Comparison of ENCODE assay signal across 18 cellular contexts in genomic region chr22:49291169-49291568, GRCh38.
"Had no signal": no experiment of that assay in that cellular context is flagged by ENCODE, and none has a peak within 500 bp of the region (broad histone marks: within the 10 kb centered on the region; RNA-seq: fewer than 3 reads in every experiment).

No MANE protein-coding gene starts in this region.

- H3K27me3 ChIP-seq: cardiac muscle cell, right lobe of liver, vagina had no signal

- H3K27ac Mint-ChIP-seq: activated naive CD8-positive, alpha-beta T cell treated with anti-CD3 and anti-CD28 coated beads, Interleukin-2, amount 10 ng/mL, durations not matched to agents 7 days and 5 days; stimulated activated effector memory CD8-positive, alpha-beta T cell treated with anti-CD3 and anti-CD28 coated beads, Interleukin-12 subunit alpha, Interleukin-12 subunit beta, amount 100 ng/mL, for 72 hours had no signal

- H3K36me3 ChIP-seq: cardiac muscle cell, right lobe of liver, stomach, vagina had no signal

- ATAC-seq: left lobe of liver; right lobe of liver; stimulated activated effector memory CD8-positive, alpha-beta T cell treated with anti-CD3 and anti-CD28 coated beads, Interleukin-12 subunit alpha, Interleukin-12 subunit beta, amount 100 ng/mL, for 72 hours had no signal

- H3K4me1 ChIP-seq: right lobe of liver, stomach, vagina had no signal

- H3K4me3 ChIP-seq: cardiac muscle cell, right lobe of liver, smooth muscle cell, stomach, vagina had no signal

- H3K36me3 Mint-ChIP-seq: activated naive CD8-positive, alpha-beta T cell treated with anti-CD3 and anti-CD28 coated beads, Interleukin-2, amount 10 ng/mL, durations not matched to agents 7 days and 5 days; stimulated activated effector memory CD8-positive, alpha-beta T cell treated with anti-CD3 and anti-CD28 coated beads, Interleukin-12 subunit alpha, Interleukin-12 subunit beta, amount 100 ng/mL, for 72 hours had no signal

- H3K9me3 ChIP-seq: right lobe of liver, vagina had no signal

- H3K27ac ChIP-seq: cardiac muscle cell, right lobe of liver, stomach, vagina had no signal

- H3K4me1 Mint-ChIP-seq: activated naive CD8-positive, alpha-beta T cell treated with anti-CD3 and anti-CD28 coated beads, Interleukin-2, amount 10 ng/mL, durations not matched to agents 7 days and 5 days; stimulated activated effector memory CD8-positive, alpha-beta T cell treated with anti-CD3 and anti-CD28 coated beads, Interleukin-12 subunit alpha, Interleukin-12 subunit beta, amount 100 ng/mL, for 72 hours had no signal

- H3K4me3 Mint-ChIP-seq: activated naive CD8-positive, alpha-beta T cell treated with anti-CD3 and anti-CD28 coated beads, Interleukin-2, amount 10 ng/mL, durations not matched to agents 7 days and 5 days; stimulated activated effector memory CD8-positive, alpha-beta T cell treated with anti-CD3 and anti-CD28 coated beads, Interleukin-12 subunit alpha, Interleukin-12 subunit beta, amount 100 ng/mL, for 72 hours had no signal

- DNase-seq: activated CD4-positive, alpha-beta T cell treated with anti-CD3 and anti-CD28 coated beads for 1 hour; activated CD4-positive, alpha-beta T cell treated with anti-CD3 and anti-CD28 coated beads, Interleukin-2, amount 50 U/mL, for 4 hours; activated naive CD4-positive, alpha-beta T cell treated with Interleukin-2 at 50 U/mL for 16 hours; activated naive CD8-positive, alpha-beta T cell treated with anti-CD3 and anti-CD28 coated beads, Interleukin-2, amount 10 ng/mL, durations not matched to agents 7 days and 5 days; activated T-cell treated with anti-CD3 and anti-CD28 coated beads for 4 hours; amygdala; hypothalamus; mammary epithelial cell; right lobe of liver; stimulated activated CD4-positive, alpha-beta T cell treated with anti-CD3 and anti-CD28 coated beads, Interleukin-4, amount 100 ng/mL, for 24 hours; T-helper 1 cell; T-helper 9 cell had no signal
